ENCODE assay signal across 8 cellular contexts in genomic region chr15:69593981-69594966, GRCh38.
DNase-seq lines count a peak whose midpoint lies in the region; ATAC-seq and TF ChIP-seq lines count a peak whose summit lies in the region.

No MANE protein-coding gene starts in this region.

- H3K36me3 ChIP-seq in mammary epithelial cell (ENCODE audit: insufficient read depth, low read length) (no peaks in the 10 kb centered on the region), muscle layer of duodenum (ENCODE audit: control insufficient read depth in 1 of 2, insufficient read depth in 2 of 2, low read length in 2 of 2) (no peaks in the 10 kb centered on the region)

- BruUV-seq in Calu3 (replicated peaks; lab: Mats Ljungman, UMichigan) (no TSS peak), mammary epithelial cell (replicated peaks; lab: Mats Ljungman, UMichigan) (no TSS peak)

- H3K9me3 ChIP-seq in mammary epithelial cell (replicated peaks; ENCODE audit: insufficient read depth, low read length) (no peaks in the 10 kb centered on the region), muscle layer of duodenum (ENCODE audit: control insufficient read depth in 1 of 2, low read length in 2 of 2) (no peaks in the 10 kb centered on the region)

- H3K79me2 ChIP-seq in mammary epithelial cell (ENCODE audit: insufficient read depth, low read length) = no peaks in the 10 kb centered on the region

- CTCF ChIA-PET in Calu3 (lab: Charles Lee) (interaction anchor here (0.6 to 1.8 kb wide), 17 partner anchors 10 to 633 kb away, joined by 3 to 9 read pairs (median 4); partner anchors contain the start of gene TLE3), mammary epithelial cell (lab: Charles Lee; ENCODE audit: low non-redundant PET) (no interaction called here)

- no peaks in the 10 kb centered on the region for H4K20me1 ChIP-seq in mammary epithelial cell (ENCODE audit: insufficient read depth, low read length)

- H2AFZ ChIP-seq in mammary epithelial cell (ENCODE audit: low read depth, low read length) = no peak overlapping the region

- H3K9me3 Mint-ChIP-seq in Calu3 (ENCODE audit: low read depth, unreplicated experiment) = no peaks in the 10 kb centered on the region
- H3K9me3 Mint-ChIP-seq in activated T-helper 1 cell treated with anti-CD3 and anti-CD28 coated beads, Interleukin-12 subunit alpha, Interleukin-12 subunit beta, Interleukin-2, Interleukin-4 antibody, amounts not matched to agents 30 ng/mL and 10 ng/mL and 1 ng/mL, durations not matched to agents 14 hours and 24 hours and 36 hours = no peaks in the 10 kb centered on the region
- no peaks in the 10 kb centered on the region for H3K9me3 Mint-ChIP-seq in activated T-cell treated with anti-CD3 and anti-CD28 coated beads, Interleukin-2, amount 50 U/mL, for 72 hours

- no peak overlapping the region for H3K9ac ChIP-seq in mammary epithelial cell (ENCODE audit: insufficient read depth, low read length)

- H3K4me1 Mint-ChIP-seq in Calu3 (ENCODE audit: low read depth, unreplicated experiment) = peaks cover 52% of the 10 kb centered on the region
- H3K4me1 Mint-ChIP-seq in activated T-helper 1 cell treated with anti-CD3 and anti-CD28 coated beads, Interleukin-12 subunit alpha, Interleukin-12 subunit beta, Interleukin-2, Interleukin-4 antibody, amounts not matched to agents 30 ng/mL and 10 ng/mL and 1 ng/mL, durations not matched to agents 14 hours and 24 hours and 36 hours (ENCODE audit: low read depth) = no peaks in the 10 kb centered on the region
- peaks cover 8% of the 10 kb centered on the region for H3K4me1 Mint-ChIP-seq in activated T-cell treated with anti-CD3 and anti-CD28 coated beads, Interleukin-2, amount 50 U/mL, for 72 hours (ENCODE audit: low read depth)

- no peak overlapping the region for H3K4me3 ChIP-seq in mammary epithelial cell (replicated peaks in 1 of 3; ENCODE audit: insufficient read depth in 1 of 3, low read depth in 2 of 3, low read length in 3 of 3)
- peak overlapping the region; percentile 28 to 34 for H3K4me3 ChIP-seq in muscle layer of duodenum (ENCODE audit: low read depth in 1 of 2, low read length in 2 of 2)

- H3K27ac Mint-ChIP-seq in Calu3 (ENCODE audit: unreplicated experiment) = peak overlapping the region; percentile 57
- H3K27ac Mint-ChIP-seq in activated T-helper 1 cell treated with anti-CD3 and anti-CD28 coated beads, Interleukin-12 subunit alpha, Interleukin-12 subunit beta, Interleukin-2, Interleukin-4 antibody, amounts not matched to agents 30 ng/mL and 10 ng/mL and 1 ng/mL, durations not matched to agents 14 hours and 24 hours and 36 hours = no peak overlapping the region
- no peak overlapping the region for H3K27ac Mint-ChIP-seq in activated T-cell treated with anti-CD3 and anti-CD28 coated beads, Interleukin-2, amount 50 U/mL, for 72 hours

- intact Hi-C loops in Calu3 (cut with micrococcal nuclease; ENCODE audit: unreplicated experiment) (loop anchor here (5.0 kb wide), 2 partner anchors 128 to 503 kb away; partner anchors contain the start of gene TLE3), mammary epithelial cell (cut with micrococcal nuclease) (no loop called here)
- intact Hi-C loops in activated T-helper 1 cell treated with anti-CD3 and anti-CD28 coated beads, Interleukin-12 subunit alpha, Interleukin-12 subunit beta, Interleukin-2, Interleukin-4 antibody, amounts not matched to agents 30 ng/mL and 10 ng/mL and 1 ng/mL, durations not matched to agents 14 hours and 24 hours and 36 hours (cut with micrococcal nuclease) = no loop called here

- dilution Hi-C loops in mammary epithelial cell (cut with HindIII; ENCODE audit: low sequenced_read_pairs) = no loop called here

- peaks cover 65% of the 10 kb centered on the region for H3K27me3 Mint-ChIP-seq in Calu3 (ENCODE audit: unreplicated experiment)
- H3K27me3 Mint-ChIP-seq in activated T-helper 1 cell treated with anti-CD3 and anti-CD28 coated beads, Interleukin-12 subunit alpha, Interleukin-12 subunit beta, Interleukin-2, Interleukin-4 antibody, amounts not matched to agents 30 ng/mL and 10 ng/mL and 1 ng/mL, durations not matched to agents 14 hours and 24 hours and 36 hours (ENCODE audit: insufficient read depth) = peaks cover 13% of the 10 kb centered on the region
- peaks cover 27% of the 10 kb centered on the region for H3K27me3 Mint-ChIP-seq in activated T-cell treated with anti-CD3 and anti-CD28 coated beads, Interleukin-2, amount 50 U/mL, for 72 hours (ENCODE audit: low read depth)

- no peak overlapping the region for H3K27ac ChIP-seq in mammary epithelial cell (ENCODE audit: insufficient read depth, low read depth, low read length)
- H3K27ac ChIP-seq in muscle layer of duodenum (ENCODE audit: low read length) = no peak overlapping the region

- H3K4me1 ChIP-seq in mammary epithelial cell (ENCODE audit: insufficient read depth, low read length) (no peaks in the 10 kb centered on the region), muscle layer of duodenum (ENCODE audit: control insufficient read depth in 1 of 2, insufficient read depth in 2 of 2, low read length in 2 of 2) (peaks cover 14 to 28% of the 10 kb centered on the region in 2 donors)

- DNase-seq in Calu3 (peak; percentile 97), NCI-H2107 treated with DMSO at 0.1 percent for 48 hours (lab: John Stamatoyannopoulos, UW; ENCODE audit: unreplicated experiment) (peak; percentile 76), mammary epithelial cell (peak; percentile 50), HCEC 1CT (no peak), retina (no peak)
- DNase-seq in activated T-helper 1 cell treated with anti-CD3 and anti-CD28 coated beads, Interleukin-12 subunit alpha, Interleukin-12 subunit beta, Interleukin-2, Interleukin-4 antibody, amounts not matched to agents 30 ng/mL and 10 ng/mL and 1 ng/mL, durations not matched to agents 14 hours and 24 hours and 36 hours (ENCODE audit: low spot score) = no peak
- no peak for DNase-seq in activated T-cell treated with anti-CD3 and anti-CD28 coated beads, Interleukin-2, amount 50 U/mL, for 72 hours

- no peak overlapping the region for H3K4me2 ChIP-seq in mammary epithelial cell (ENCODE audit: insufficient read depth, low read depth, low read length)

- peaks cover 2% of the 10 kb centered on the region for H3K27me3 ChIP-seq in mammary epithelial cell (ENCODE audit: insufficient read depth, low read length)
- H3K27me3 ChIP-seq in muscle layer of duodenum (ENCODE audit: low read depth, low read length) = no peaks in the 10 kb centered on the region

- TF ChIP-seq CTCF in Calu3 (IDR thresholded peaks at IDR 0.05; ENCODE audit: unreplicated experiment) = no peak
- no peak for TF ChIP-seq CTCF in mammary epithelial cell (conservative IDR thresholded peaks at IDR 0.05 in 1 of 2, IDR thresholded peaks at IDR 0.05 in 1 of 2; ENCODE audit: extremely low read depth in 1 of 2, insufficient read depth in 1 of 2, low read depth in 1 of 2, low read length in 2 of 2)

- WGBS in mammary epithelial cell (ENCODE audit: low coverage, missing lambda C conversion rate) = 72% methylated on average over 17 of the region's 24 CpGs

- ATAC-seq in activated T-cell treated with anti-CD3 and anti-CD28 coated beads, Interleukin-2, amount 50 U/mL, for 72 hours (replicated peaks in 1 of 2) = no peak

- peak overlapping the region; percentile 51 for H3K4me3 Mint-ChIP-seq in Calu3 (ENCODE audit: low read depth, unreplicated experiment)
- no peak overlapping the region for H3K4me3 Mint-ChIP-seq in activated T-helper 1 cell treated with anti-CD3 and anti-CD28 coated beads, Interleukin-12 subunit alpha, Interleukin-12 subunit beta, Interleukin-2, Interleukin-4 antibody, amounts not matched to agents 30 ng/mL and 10 ng/mL and 1 ng/mL, durations not matched to agents 14 hours and 24 hours and 36 hours
- H3K4me3 Mint-ChIP-seq in activated T-cell treated with anti-CD3 and anti-CD28 coated beads, Interleukin-2, amount 50 U/mL, for 72 hours = no peak overlapping the region

- in situ Hi-C loops in mammary epithelial cell (cut with MboI; ENCODE audit: low sequenced_read_pairs in 2 of 2) = no loop called here

- peaks cover 7% of the 10 kb centered on the region for H3K36me3 Mint-ChIP-seq in Calu3 (ENCODE audit: insufficient read depth, unreplicated experiment)
- no peaks in the 10 kb centered on the region for H3K36me3 Mint-ChIP-seq in activated T-helper 1 cell treated with anti-CD3 and anti-CD28 coated beads, Interleukin-12 subunit alpha, Interleukin-12 subunit beta, Interleukin-2, Interleukin-4 antibody, amounts not matched to agents 30 ng/mL and 10 ng/mL and 1 ng/mL, durations not matched to agents 14 hours and 24 hours and 36 hours (ENCODE audit: low read depth)
- no peaks in the 10 kb centered on the region for H3K36me3 Mint-ChIP-seq in activated T-cell treated with anti-CD3 and anti-CD28 coated beads, Interleukin-2, amount 50 U/mL, for 72 hours (ENCODE audit: insufficient read depth in 2 of 2)

Comparison
In these comparisons a context has a peak if more than half of its experiments do, and no peak if none do; other contexts are left out.
1. DNase-seq: peak in Calu3 (single experiment), NCI-H2107 treated with DMSO at 0.1 percent for 48 hours (single experiment) and mammary epithelial cell (single experiment); none in HCEC 1CT (single experiment), retina (single experiment), activated T-helper 1 cell treated with anti-CD3 and anti-CD28 coated beads, Interleukin-12 subunit alpha, Interleukin-12 subunit beta, Interleukin-2, Interleukin-4 antibody, amounts not matched to agents 30 ng/mL and 10 ng/mL and 1 ng/mL, durations not matched to agents 14 hours and 24 hours and 36 hours (single experiment) and activated T-cell treated with anti-CD3 and anti-CD28 coated beads, Interleukin-2, amount 50 U/mL, for 72 hours (0 of 2).
2. H3K4me3 ChIP-seq: peak in muscle layer of duodenum (2 of 2); none in mammary epithelial cell (0 of 3).